1 cellular context compared by ENCODE assay signal in the genomic region with DNA sequence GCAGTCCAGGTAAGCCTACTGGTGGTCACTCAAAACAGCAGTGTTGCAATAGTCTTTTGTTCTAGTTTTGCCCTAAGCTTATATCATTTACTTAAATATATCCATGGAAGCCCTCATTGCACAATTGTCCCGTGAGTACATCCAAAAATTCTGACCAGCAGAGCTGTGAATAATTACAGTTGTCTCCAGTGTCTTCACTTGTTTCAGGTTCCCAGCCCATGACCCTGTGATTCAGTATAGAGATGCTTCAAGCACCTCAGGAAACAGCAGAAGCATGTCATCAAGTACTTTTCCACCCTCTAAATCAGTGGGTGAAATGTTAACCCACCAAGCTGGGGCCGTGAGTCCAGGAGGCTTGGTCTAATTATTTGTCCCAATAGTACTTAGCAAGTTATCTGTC.
TF ChIP-seq lines count a peak whose summit lies in the region.

No MANE protein-coding gene starts in this region.

TF ChIP-seq in HepG2, 621 proteins besides CTCF, POLR2A, EP300 and RAD21 (continued from another document):
- TF ChIP-seq, protein P1, sequence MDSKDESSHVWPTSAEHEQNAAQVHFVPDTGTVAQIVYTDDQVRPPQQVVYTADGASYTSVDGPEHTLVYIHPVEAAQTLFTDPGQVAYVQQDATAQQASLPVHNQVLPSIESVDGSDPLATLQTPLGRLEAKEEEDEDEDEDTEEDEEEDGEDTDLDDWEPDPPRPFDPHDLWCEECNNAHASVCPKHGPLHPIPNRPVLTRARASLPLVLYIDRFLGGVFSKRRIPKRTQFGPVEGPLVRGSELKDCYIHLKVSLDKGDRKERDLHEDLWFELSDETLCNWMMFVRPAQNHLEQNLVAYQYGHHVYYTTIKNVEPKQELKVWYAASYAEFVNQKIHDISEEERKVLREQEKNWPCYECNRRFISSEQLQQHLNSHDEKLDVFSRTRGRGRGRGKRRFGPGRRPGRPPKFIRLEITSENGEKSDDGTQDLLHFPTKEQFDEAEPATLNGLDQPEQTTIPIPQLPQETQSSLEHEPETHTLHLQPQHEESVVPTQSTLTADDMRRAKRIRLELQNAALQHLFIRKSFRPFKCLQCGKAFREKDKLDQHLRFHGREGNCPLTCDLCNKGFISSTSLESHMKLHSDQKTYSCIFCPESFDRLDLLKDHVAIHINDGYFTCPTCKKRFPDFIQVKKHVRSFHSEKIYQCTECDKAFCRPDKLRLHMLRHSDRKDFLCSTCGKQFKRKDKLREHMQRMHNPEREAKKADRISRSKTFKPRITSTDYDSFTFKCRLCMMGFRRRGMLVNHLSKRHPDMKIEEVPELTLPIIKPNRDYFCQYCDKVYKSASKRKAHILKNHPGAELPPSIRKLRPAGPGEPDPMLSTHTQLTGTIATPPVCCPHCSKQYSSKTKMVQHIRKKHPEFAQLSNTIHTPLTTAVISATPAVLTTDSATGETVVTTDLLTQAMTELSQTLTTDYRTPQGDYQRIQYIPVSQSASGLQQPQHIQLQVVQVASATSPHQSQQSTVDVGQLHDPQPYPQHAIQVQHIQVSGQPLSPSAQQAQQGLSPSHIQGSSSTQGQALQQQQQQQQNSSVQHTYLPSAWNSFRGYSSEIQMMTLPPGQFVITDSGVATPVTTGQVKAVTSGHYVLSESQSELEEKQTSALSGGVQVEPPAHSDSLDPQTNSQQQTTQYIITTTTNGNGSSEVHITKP (CRISPR knock-in tag; IDR thresholded peaks at IDR 0.05; ENCODE audit: low read depth), result no peak
- TF ChIP-seq SIN3A (IDR thresholded peaks at IDR 0.05; ENCODE audit: borderline replicate concordance, low read depth, low read length) (no peak), CC2D1A (CRISPR knock-in tag; IDR thresholded peaks at IDR 0.05) (no peak), NFAT5 (CRISPR knock-in tag; IDR thresholded peaks at IDR 0.05) (no peak), ETV5 (CRISPR knock-in tag; IDR thresholded peaks at IDR 0.05; ENCODE audit: borderline replicate concordance) (no peak), SOX13 (IDR thresholded peaks at IDR 0.05) (no peak), SOX13 (CRISPR knock-in tag; conservative IDR thresholded peaks at IDR 0.05 in 1 of 2, IDR thresholded peaks at IDR 0.05 in 1 of 2) (peak in 1 of 2 experiments; percentile 40; a peak in 2 of 4 replicates), SCMH1 (CRISPR knock-in tag; IDR thresholded peaks at IDR 0.05; ENCODE audit: borderline replicate concordance) (no peak), EHMT2 (IDR thresholded peaks at IDR 0.05; ENCODE audit: borderline replicate concordance, low read depth, low read length) (no peak), ZNF687 (CRISPR knock-in tag; IDR thresholded peaks at IDR 0.05) (no peak)
